In the genomic region with DNA sequence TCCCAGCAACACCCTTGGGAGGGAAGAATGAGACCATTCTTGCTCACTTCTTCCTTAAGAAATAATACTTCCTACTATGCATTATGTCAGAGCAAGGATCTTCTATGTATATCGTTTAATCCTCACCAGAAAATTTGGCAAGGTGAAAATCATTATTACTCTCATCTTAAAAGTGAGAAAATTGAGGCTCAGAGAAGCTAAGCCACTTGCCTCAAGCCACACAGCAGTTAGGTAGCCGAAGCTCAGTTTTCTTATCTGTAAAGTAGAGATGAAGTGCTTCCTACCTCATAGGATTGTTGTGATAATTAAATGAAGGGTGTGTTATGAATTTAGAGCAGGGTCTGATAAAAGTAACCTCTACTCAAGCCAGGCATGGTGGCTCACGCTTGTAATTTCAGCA, we compare ENCODE assay signal across 34 cellular contexts.
"Had no signal": no experiment of that assay in that cellular context is flagged by ENCODE, and none has a peak within 500 bp of the region (broad histone marks: within the 10 kb centered on the region; RNA-seq: fewer than 3 reads in every experiment).

No MANE protein-coding gene starts in this region.

- DNase-seq: Karpas-422, Kasumi-1, MG63, MM.1S, NCI-H1048, NCI-H1092, NCI-H1092 treated with DMSO at 0.1 percent for 48 hours, NCI-H1105, NCI-H1105 treated with DMSO at 0.1 percent for 48 hours, NCI-H1417, NCI-H1417 treated with DMSO at 0.1 percent for 48 hours, NCI-H1436, NCI-H1436 treated with DMSO at 0.1 percent for 48 hours, NCI-H146, NCI-H1694, NCI-H1694 treated with DMSO at 0.1 percent for 48 hours, NCI-H187, NCI-H187 treated with DMSO at 0.1 percent for 48 hours, NCI-H1930, NCI-H2029, NCI-H2029 treated with DMSO at 0.1 percent for 48 hours, NCI-H2081, NCI-H2081 treated with DMSO at 0.1 percent for 48 hours, NCI-H2107, NCI-H2171, NCI-H2171 treated with DMSO at 0.1 percent for 48 hours, NCI-H2227 treated with DMSO at 0.1 percent for 48 hours, NCI-H226, NCI-H345, NCI-H446, NCI-H446 treated with DMSO at 0.1 percent for 48 hours, NCI-H510A, NCI-H510A treated with DMSO at 0.1 percent for 48 hours, NCI-H524 had no signal

- H3K4me3 ChIP-seq: MG63 had no signal

- H3K36me3 ChIP-seq: MG63 had no signal

- H3K9me3 ChIP-seq: MG63 had no signal
